ENCODE assay signal across 24 cellular contexts in the genomic region with DNA sequence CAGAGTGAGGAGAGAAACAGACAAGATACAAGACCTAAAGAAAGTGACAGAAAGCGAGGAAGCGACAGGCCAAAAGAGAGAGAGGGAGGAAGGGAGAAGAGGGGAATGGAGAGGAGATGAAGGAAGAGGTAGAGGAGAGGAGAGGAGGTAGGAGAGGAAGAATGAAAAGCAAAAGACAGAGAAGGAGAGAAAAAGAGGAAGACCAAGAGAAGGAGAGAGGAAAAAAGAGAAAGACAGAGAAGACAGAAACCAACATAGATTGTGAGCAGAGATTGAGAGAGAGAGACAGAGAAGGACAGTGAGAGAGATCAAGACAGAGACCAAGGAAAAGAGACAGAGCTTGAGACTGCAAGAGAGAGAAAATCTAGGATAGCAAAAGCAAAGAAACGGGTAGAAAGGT.
"Had no signal": no experiment of that assay in that cellular context is flagged by ENCODE, and none has a peak within 500 bp of the region (broad histone marks: within the 10 kb centered on the region; RNA-seq: fewer than 3 reads in every experiment).

No MANE protein-coding gene starts in this region.

- H3K4me3 ChIP-seq: adrenal gland, ascending aorta, hepatocyte, lower lobe of right lung, pancreas, psoas muscle, right atrium auricular region, thyroid gland, upper lobe of right lung had no signal

- DNase-seq: activated CD4-positive, alpha-beta memory T cell treated with anti-CD3 and anti-CD28 coated beads, Interleukin-2, amount 10 ng/mL, durations not matched to agents 7 days and 5 days; activated effector memory CD4-positive, alpha-beta T cell treated with anti-CD3 and anti-CD28 coated beads, Interleukin-2, amount 50 U/mL, for 16 hours; activated naive CD4-positive, alpha-beta T cell treated with anti-CD3 and anti-CD28 coated beads, Interleukin-2, amount 50 U/mL, for 16 hours; activated T-cell treated with anti-CD3 and anti-CD28 coated beads, Interleukin-2, amount 50 U/mL, for 72 hours; adrenal gland; brain microvascular endothelial cell; caudate nucleus; effector memory CD4-positive, alpha-beta T cell; glutamatergic neuron; immature natural killer cell; lower lobe of right lung; pancreas; psoas muscle; stimulated activated CD4-positive, alpha-beta T cell treated with anti-CD3 and anti-CD28 coated beads, Interleukin-4, amount 100 ng/mL, for 24 hours; substantia nigra; thyroid gland; upper lobe of right lung had no signal

- H3K4me1 ChIP-seq: adrenal gland, ascending aorta, lower lobe of right lung, pancreas, psoas muscle, right atrium auricular region, thyroid gland, upper lobe of right lung had no signal

- H3K27me3 Mint-ChIP-seq: natural killer cell treated with Interleukin-12 subunit alpha and Interleukin-12 subunit beta and Interleukin-15 and Interleukin-18, amount 100 ng/mL, for 72 hours; stimulated activated naive CD8-positive, alpha-beta T cell treated with anti-CD3 and anti-CD28 coated beads, Interleukin-15, Interleukin-2, amounts not matched to agents 100 ng/mL and 50 ng/mL, for 24 hours had no signal

- H2AFZ ChIP-seq: hepatocyte had no signal

- ATAC-seq: activated T-cell treated with anti-CD3 and anti-CD28 coated beads, Interleukin-2, amount 50 U/mL, for 72 hours; left lobe of liver; lower lobe of right lung; natural killer cell treated with Interleukin-12 subunit alpha and Interleukin-12 subunit beta and Interleukin-15 and Interleukin-18, amount 100 ng/mL, for 72 hours; pancreas; psoas muscle; upper lobe of right lung; WTC11 had no signal

- H3K36me3 ChIP-seq: adrenal gland, ascending aorta, brain microvascular endothelial cell, lower lobe of right lung, pancreas, right atrium auricular region, thyroid gland, upper lobe of right lung had no signal

- H3K27ac ChIP-seq: adrenal gland, ascending aorta, brain microvascular endothelial cell, hepatocyte, lower lobe of right lung, pancreas, psoas muscle, right atrium auricular region, thyroid gland, upper lobe of right lung had no signal

- H3K4me3 Mint-ChIP-seq: activated CD4-positive, alpha-beta memory T cell treated with anti-CD3 and anti-CD28 coated beads, Interleukin-2, amount 10 ng/mL, durations not matched to agents 7 days and 5 days; activated T-cell treated with anti-CD3 and anti-CD28 coated beads, Interleukin-2, amount 50 U/mL, for 72 hours; immature natural killer cell; natural killer cell treated with Interleukin-12 subunit alpha and Interleukin-12 subunit beta and Interleukin-15 and Interleukin-18, amount 100 ng/mL, for 72 hours; stimulated activated naive CD8-positive, alpha-beta T cell treated with anti-CD3 and anti-CD28 coated beads, Interleukin-15, Interleukin-2, amounts not matched to agents 100 ng/mL and 50 ng/mL, for 24 hours; WTC11 had no signal

- H3K9me3 Mint-ChIP-seq: WTC11 had no signal

- H3K27me3 ChIP-seq: adrenal gland, ascending aorta, brain microvascular endothelial cell, pancreas, right atrium auricular region, thyroid gland, upper lobe of right lung had no signal

- H3K4me2 ChIP-seq: hepatocyte had no signal

- H3K36me3 Mint-ChIP-seq: WTC11 had no signal

- H3K27ac Mint-ChIP-seq: activated CD4-positive, alpha-beta memory T cell treated with anti-CD3 and anti-CD28 coated beads, Interleukin-2, amount 10 ng/mL, durations not matched to agents 7 days and 5 days; activated T-cell treated with anti-CD3 and anti-CD28 coated beads, Interleukin-2, amount 50 U/mL, for 72 hours; stimulated activated naive CD8-positive, alpha-beta T cell treated with anti-CD3 and anti-CD28 coated beads, Interleukin-15, Interleukin-2, amounts not matched to agents 100 ng/mL and 50 ng/mL, for 24 hours; WTC11 had no signal

- H3K9me3 ChIP-seq: adrenal gland, ascending aorta, lower lobe of right lung, pancreas, psoas muscle, right atrium auricular region, thyroid gland, upper lobe of right lung had no signal

- H3K79me2 ChIP-seq: hepatocyte had no signal

- H3K4me1 Mint-ChIP-seq: WTC11 had no signal
